In genomic region chr5:178329331-178329730, GRCh38 we compare ENCODE assay signal across 1 cellular context.
TF ChIP-seq lines count a peak whose summit lies in the region.

No MANE protein-coding gene starts in this region.

TF ChIP-seq in H1, 55 proteins besides CTCF, POLR2A, EP300 and RAD21 (continued from another document):
- TF ChIP-seq, protein P1, sequence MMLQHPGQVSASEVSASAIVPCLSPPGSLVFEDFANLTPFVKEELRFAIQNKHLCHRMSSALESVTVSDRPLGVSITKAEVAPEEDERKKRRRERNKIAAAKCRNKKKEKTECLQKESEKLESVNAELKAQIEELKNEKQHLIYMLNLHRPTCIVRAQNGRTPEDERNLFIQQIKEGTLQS (IDR thresholded peaks at IDR 0.05; ENCODE audit: insufficient read depth, low read depth, low read length): no peak
- no peak for TF ChIP-seq MAFK (IDR thresholded peaks at IDR 0.05; ENCODE audit: low read depth, low read length)
- TF ChIP-seq, protein P2, sequence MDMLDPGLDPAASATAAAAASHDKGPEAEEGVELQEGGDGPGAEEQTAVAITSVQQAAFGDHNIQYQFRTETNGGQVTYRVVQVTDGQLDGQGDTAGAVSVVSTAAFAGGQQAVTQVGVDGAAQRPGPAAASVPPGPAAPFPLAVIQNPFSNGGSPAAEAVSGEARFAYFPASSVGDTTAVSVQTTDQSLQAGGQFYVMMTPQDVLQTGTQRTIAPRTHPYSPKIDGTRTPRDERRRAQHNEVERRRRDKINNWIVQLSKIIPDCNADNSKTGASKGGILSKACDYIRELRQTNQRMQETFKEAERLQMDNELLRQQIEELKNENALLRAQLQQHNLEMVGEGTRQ (IDR thresholded peaks at IDR 0.05; ENCODE audit: low read length): no peak
- TF ChIP-seq RNF2 (IDR thresholded peaks at IDR 0.05; ENCODE audit: borderline replicate concordance, low read depth, low read length, missing control alignments, poor library complexity, severe bottlenecking): no peak
- TF ChIP-seq RBBP5 (IDR thresholded peaks at IDR 0.05; ENCODE audit: borderline replicate concordance, low read depth, low read length): no peak
- TF ChIP-seq SAP30 (IDR thresholded peaks at IDR 0.05; ENCODE audit: insufficient read depth, insufficient replicate concordance, low read length): no peak
- no peak for TF ChIP-seq ZNF274 (IDR thresholded peaks at IDR 0.05; ENCODE audit: borderline replicate concordance, extremely low read depth, low read length)
- no peak for TF ChIP-seq BRCA1 (IDR thresholded peaks at IDR 0.05; ENCODE audit: low read depth, low read length)
- TF ChIP-seq RFX5 (IDR thresholded peaks at IDR 0.05; ENCODE audit: borderline replicate concordance, low read depth, low read length): no peak
- TF ChIP-seq CHD7 (IDR thresholded peaks at IDR 0.05; ENCODE audit: insufficient replicate concordance, low read length): no peak
- no peak for TF ChIP-seq TAF7 (optimal IDR thresholded peaks at IDR 0.05; ENCODE audit: borderline replicate concordance, low read depth, low read length)
- TF ChIP-seq, protein P3, sequence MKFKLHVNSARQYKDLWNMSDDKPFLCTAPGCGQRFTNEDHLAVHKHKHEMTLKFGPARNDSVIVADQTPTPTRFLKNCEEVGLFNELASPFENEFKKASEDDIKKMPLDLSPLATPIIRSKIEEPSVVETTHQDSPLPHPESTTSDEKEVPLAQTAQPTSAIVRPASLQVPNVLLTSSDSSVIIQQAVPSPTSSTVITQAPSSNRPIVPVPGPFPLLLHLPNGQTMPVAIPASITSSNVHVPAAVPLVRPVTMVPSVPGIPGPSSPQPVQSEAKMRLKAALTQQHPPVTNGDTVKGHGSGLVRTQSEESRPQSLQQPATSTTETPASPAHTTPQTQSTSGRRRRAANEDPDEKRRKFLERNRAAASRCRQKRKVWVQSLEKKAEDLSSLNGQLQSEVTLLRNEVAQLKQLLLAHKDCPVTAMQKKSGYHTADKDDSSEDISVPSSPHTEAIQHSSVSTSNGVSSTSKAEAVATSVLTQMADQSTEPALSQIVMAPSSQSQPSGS (IDR thresholded peaks at IDR 0.05; ENCODE audit: low read length): no peak
- no peak for TF ChIP-seq KDM1A (IDR thresholded peaks at IDR 0.05; ENCODE audit: borderline replicate concordance, low read length)
